1 cellular context compared by ENCODE assay signal in the genomic region with DNA sequence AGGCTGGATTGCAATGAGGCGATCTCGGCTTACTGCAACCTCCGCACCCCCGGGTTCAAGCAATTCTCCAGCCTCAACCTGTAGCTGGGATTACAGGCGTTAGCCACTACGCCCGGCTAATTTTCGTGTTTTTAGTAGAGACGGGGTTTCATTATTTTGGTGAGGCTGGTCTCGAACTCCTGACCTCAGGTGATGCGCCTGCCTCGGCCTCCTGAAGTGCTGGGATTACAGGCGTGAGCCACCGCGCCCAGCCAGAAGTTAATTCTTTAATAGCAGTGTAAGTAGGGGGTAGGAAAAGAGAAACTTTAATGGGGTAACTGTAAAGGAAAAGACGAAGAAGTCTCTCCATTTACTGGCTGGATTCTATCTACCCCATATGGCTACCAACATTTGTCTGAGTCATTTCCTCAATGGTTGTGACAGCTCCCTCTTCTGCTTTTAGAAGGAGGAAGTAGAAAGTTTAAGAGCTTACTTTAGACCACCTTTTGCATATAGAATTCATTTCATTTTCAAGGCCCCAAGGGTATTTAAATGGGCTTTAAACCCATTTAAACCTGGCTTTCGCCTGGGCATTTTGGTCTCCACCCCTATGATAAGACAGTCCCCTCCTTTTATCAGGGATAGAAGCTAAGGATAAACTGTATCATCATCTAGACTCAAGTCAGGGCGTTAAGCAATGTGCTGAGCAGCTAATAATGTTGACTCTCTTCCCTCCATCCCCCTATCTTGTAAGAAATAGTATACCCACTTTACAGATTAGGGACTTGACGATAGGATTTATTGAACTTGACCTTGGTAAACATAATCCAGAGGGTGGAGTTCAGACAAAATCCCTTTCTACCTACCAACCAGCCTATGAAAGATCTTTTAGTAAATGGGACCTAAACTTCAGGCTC.
A peak's percentile ranks its signal among the peaks of the same experiment; 100 is the strongest.
TF ChIP-seq lines count a peak whose summit lies in the region.

No MANE protein-coding gene starts in this region.

TF ChIP-seq in K562, 482 proteins besides CTCF, POLR2A, EP300 and RAD21 (continued from another document and continues in another):
- TF ChIP-seq, protein P1, sequence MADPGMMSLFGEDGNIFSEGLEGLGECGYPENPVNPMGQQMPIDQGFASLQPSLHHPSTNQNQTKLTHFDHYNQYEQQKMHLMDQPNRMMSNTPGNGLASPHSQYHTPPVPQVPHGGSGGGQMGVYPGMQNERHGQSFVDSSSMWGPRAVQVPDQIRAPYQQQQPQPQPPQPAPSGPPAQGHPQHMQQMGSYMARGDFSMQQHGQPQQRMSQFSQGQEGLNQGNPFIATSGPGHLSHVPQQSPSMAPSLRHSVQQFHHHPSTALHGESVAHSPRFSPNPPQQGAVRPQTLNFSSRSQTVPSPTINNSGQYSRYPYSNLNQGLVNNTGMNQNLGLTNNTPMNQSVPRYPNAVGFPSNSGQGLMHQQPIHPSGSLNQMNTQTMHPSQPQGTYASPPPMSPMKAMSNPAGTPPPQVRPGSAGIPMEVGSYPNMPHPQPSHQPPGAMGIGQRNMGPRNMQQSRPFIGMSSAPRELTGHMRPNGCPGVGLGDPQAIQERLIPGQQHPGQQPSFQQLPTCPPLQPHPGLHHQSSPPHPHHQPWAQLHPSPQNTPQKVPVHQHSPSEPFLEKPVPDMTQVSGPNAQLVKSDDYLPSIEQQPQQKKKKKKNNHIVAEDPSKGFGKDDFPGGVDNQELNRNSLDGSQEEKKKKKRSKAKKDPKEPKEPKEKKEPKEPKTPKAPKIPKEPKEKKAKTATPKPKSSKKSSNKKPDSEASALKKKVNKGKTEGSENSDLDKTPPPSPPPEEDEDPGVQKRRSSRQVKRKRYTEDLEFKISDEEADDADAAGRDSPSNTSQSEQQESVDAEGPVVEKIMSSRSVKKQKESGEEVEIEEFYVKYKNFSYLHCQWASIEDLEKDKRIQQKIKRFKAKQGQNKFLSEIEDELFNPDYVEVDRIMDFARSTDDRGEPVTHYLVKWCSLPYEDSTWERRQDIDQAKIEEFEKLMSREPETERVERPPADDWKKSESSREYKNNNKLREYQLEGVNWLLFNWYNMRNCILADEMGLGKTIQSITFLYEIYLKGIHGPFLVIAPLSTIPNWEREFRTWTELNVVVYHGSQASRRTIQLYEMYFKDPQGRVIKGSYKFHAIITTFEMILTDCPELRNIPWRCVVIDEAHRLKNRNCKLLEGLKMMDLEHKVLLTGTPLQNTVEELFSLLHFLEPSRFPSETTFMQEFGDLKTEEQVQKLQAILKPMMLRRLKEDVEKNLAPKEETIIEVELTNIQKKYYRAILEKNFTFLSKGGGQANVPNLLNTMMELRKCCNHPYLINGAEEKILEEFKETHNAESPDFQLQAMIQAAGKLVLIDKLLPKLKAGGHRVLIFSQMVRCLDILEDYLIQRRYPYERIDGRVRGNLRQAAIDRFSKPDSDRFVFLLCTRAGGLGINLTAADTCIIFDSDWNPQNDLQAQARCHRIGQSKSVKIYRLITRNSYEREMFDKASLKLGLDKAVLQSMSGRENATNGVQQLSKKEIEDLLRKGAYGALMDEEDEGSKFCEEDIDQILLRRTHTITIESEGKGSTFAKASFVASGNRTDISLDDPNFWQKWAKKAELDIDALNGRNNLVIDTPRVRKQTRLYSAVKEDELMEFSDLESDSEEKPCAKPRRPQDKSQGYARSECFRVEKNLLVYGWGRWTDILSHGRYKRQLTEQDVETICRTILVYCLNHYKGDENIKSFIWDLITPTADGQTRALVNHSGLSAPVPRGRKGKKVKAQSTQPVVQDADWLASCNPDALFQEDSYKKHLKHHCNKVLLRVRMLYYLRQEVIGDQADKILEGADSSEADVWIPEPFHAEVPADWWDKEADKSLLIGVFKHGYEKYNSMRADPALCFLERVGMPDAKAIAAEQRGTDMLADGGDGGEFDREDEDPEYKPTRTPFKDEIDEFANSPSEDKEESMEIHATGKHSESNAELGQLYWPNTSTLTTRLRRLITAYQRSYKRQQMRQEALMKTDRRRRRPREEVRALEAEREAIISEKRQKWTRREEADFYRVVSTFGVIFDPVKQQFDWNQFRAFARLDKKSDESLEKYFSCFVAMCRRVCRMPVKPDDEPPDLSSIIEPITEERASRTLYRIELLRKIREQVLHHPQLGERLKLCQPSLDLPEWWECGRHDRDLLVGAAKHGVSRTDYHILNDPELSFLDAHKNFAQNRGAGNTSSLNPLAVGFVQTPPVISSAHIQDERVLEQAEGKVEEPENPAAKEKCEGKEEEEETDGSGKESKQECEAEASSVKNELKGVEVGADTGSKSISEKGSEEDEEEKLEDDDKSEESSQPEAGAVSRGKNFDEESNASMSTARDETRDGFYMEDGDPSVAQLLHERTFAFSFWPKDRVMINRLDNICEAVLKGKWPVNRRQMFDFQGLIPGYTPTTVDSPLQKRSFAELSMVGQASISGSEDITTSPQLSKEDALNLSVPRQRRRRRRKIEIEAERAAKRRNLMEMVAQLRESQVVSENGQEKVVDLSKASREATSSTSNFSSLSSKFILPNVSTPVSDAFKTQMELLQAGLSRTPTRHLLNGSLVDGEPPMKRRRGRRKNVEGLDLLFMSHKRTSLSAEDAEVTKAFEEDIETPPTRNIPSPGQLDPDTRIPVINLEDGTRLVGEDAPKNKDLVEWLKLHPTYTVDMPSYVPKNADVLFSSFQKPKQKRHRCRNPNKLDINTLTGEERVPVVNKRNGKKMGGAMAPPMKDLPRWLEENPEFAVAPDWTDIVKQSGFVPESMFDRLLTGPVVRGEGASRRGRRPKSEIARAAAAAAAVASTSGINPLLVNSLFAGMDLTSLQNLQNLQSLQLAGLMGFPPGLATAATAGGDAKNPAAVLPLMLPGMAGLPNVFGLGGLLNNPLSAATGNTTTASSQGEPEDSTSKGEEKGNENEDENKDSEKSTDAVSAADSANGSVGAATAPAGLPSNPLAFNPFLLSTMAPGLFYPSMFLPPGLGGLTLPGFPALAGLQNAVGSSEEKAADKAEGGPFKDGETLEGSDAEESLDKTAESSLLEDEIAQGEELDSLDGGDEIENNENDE (IDR thresholded peaks at IDR 0.05; ENCODE audit: low read depth, low read length) = no peak
- no peak for TF ChIP-seq JUN (IDR thresholded peaks at IDR 0.05; ENCODE audit: borderline replicate concordance, low read depth, low read length)
- no peak for TF ChIP-seq JUN (CRISPR knock-in tag; IDR thresholded peaks at IDR 0.05; ENCODE audit: borderline replicate concordance)
- TF ChIP-seq U2AF2 (optimal IDR thresholded peaks at IDR 0.05; ENCODE audit: low read depth, low read length) = no peak
- no peak for TF ChIP-seq HSF4 (CRISPR knock-in tag; IDR thresholded peaks at IDR 0.05; ENCODE audit: borderline replicate concordance)
- TF ChIP-seq PHF21A (IDR thresholded peaks at IDR 0.05; ENCODE audit: borderline replicate concordance, low read depth) = no peak
- TF ChIP-seq PHF8 (IDR thresholded peaks at IDR 0.05; ENCODE audit: borderline replicate concordance, low read length) = no peak
- no peak for TF ChIP-seq CSDE1 (IDR thresholded peaks at IDR 0.05)
- TF ChIP-seq ETV6 (IDR thresholded peaks at IDR 0.05; ENCODE audit: borderline replicate concordance in 1 of 2, low read depth in 2 of 2, low read length in 1 of 2) = no peak
- no peak for TF ChIP-seq ETV6 (CRISPR knock-in tag; IDR thresholded peaks at IDR 0.05; ENCODE audit: borderline replicate concordance)
- TF ChIP-seq GATA2 (CRISPR knock-in tag; IDR thresholded peaks at IDR 0.05) = no peak
- TF ChIP-seq, protein P2, sequence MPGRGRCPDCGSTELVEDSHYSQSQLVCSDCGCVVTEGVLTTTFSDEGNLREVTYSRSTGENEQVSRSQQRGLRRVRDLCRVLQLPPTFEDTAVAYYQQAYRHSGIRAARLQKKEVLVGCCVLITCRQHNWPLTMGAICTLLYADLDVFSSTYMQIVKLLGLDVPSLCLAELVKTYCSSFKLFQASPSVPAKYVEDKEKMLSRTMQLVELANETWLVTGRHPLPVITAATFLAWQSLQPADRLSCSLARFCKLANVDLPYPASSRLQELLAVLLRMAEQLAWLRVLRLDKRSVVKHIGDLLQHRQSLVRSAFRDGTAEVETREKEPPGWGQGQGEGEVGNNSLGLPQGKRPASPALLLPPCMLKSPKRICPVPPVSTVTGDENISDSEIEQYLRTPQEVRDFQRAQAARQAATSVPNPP (IDR thresholded peaks at IDR 0.05; ENCODE audit: borderline replicate concordance, insufficient read depth, insufficient read length) = no peak
- TF ChIP-seq KHSRP (IDR thresholded peaks at IDR 0.05) = no peak
- no peak for TF ChIP-seq MYBL2 (IDR thresholded peaks at IDR 0.05; ENCODE audit: low read depth)
- TF ChIP-seq MYBL2 (CRISPR knock-in tag; IDR thresholded peaks at IDR 0.05; ENCODE audit: borderline replicate concordance) = no peak
- no peak for TF ChIP-seq FOXP4 (CRISPR knock-in tag; IDR thresholded peaks at IDR 0.05; ENCODE audit: borderline replicate concordance)
- no peak for TF ChIP-seq ZBTB2 (IDR thresholded peaks at IDR 0.05)
- TF ChIP-seq DPF2 (IDR thresholded peaks at IDR 0.05) = peak; percentile 55; the same call in 1 of the 2 replicates
- TF ChIP-seq GABPA (tag; conservative IDR thresholded peaks at IDR 0.05; ENCODE audit: low read depth) = peak; percentile 35; the same call in 1 of the 2 replicates
- TF ChIP-seq ELF1 (tag; IDR thresholded peaks at IDR 0.05) = peak; percentile 50; the same call in 1 of the 2 replicates
- 0 out of 2 replicates have a peak, but pooled peaks have one; percentile 9 for TF ChIP-seq C11orf30 (IDR thresholded peaks at IDR 0.05; ENCODE audit: low read depth)
- no peak for TF ChIP-seq ZNF57 (CRISPR knock-in tag; IDR thresholded peaks at IDR 0.05)
- TF ChIP-seq SNRNP70 (optimal IDR thresholded peaks at IDR 0.05; ENCODE audit: low read depth, low read length) = no peak
- peak; percentile 48; the same call in 1 of the 2 replicates for TF ChIP-seq SMARCA5 (IDR thresholded peaks at IDR 0.05)
- no peak for TF ChIP-seq POLR2H (tag; IDR thresholded peaks at IDR 0.05; ENCODE audit: low read depth)
- TF ChIP-seq CBFA2T3 (IDR thresholded peaks at IDR 0.05) = no peak
